Comparison of ENCODE assay signal across 6 cellular contexts in the genomic region with DNA sequence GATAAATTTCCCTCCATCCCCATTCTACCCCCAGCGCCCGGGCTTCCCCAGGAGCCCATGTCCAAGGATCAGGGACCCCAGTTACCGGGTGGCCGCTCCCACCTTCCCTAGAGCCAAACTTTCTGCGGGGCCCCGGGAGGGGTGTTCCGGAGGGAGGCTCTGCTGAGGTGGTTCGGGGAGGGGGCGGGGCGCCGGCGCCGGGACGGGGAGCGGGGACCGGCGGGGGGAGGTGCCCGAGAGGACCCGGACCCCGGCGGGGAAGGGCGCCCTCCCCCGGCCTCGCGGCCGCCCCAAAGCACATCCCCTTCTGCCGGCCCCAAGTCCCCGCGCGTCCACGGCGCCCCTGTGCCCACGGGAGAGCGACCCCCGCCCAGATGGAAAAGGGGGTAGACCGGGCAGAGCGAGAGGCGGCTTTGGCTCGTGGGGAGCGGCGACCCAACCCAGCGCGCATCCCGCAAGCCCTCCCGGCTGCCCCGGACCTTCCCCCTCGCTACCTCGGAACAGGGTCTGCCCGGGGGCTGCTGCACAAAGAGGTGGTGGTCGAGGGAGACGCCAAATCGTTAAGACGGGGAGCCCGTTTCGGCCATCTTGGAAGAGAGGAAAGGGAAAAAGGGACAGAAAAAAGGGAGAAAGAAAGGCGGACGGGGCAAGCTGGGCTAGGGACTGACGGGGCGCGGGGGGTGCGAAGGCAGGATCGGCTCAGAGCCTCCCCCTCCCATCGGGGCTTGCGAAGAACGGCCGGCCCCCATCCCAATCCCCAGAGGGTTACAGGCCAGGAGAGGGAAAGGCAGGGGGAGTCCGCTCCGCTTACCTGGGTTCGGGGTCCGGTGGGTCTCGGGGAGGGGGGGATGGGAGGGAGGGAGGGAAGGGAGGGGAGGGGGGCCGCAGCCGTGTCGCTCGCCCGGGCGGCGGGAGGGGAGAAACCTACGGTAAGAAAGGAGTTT. TPM values are rescaled to one million over a fixed set of nuclear protein-coding genes. Genes with fewer than 3 reads are reported as not detected.
A peak's percentile ranks its signal among the peaks of the same experiment; 100 is the strongest.
DNase-seq lines count a peak whose midpoint lies in the region; ATAC-seq, FAIRE-seq and TF ChIP-seq lines count a peak whose summit lies in the region.

No MANE protein-coding gene starts in this region.

- intact Hi-C loops in naive thymus-derived CD4-positive, alpha-beta T cell (cut with micrococcal nuclease), result no loop called here

- in situ Hi-C loops in astrocyte of the cerebellum (cut with HindIII; ENCODE audit: low sequenced_read_pairs), result no loop called here

- H3K27ac Mint-ChIP-seq in naive thymus-derived CD4-positive, alpha-beta T cell, result no peak overlapping the region

- no peaks in the 10 kb centered on the region for H3K9me3 ChIP-seq in naive thymus-derived CD4-positive, alpha-beta T cell (ENCODE audit: control insufficient read depth in 2 of 3, low read length in 3 of 3)

- DNase-seq in NCI-H524 (lab: John Stamatoyannopoulos, UW) (peak; percentile 28 to 69), NCI-H524 treated with DMSO at 0.1 percent for 48 hours (lab: John Stamatoyannopoulos, UW) (no peak), astrocyte of the cerebellum (ENCODE audit: low read depth) (no peak), DMS114 treated with DMSO at 0.1 percent for 48 hours (lab: John Stamatoyannopoulos, UW; ENCODE audit: unreplicated experiment) (no peak), GM19239 (ENCODE audit: insufficient read length, low spot score) (no peak)
- peak in 1 of 9 donors; percentile 33 for DNase-seq in naive thymus-derived CD4-positive, alpha-beta T cell

- H3K27me3 Mint-ChIP-seq in naive thymus-derived CD4-positive, alpha-beta T cell, result peaks cover 32 to 47% (median 36%) of the 10 kb centered on the region in 5 donors

- peaks cover 0 to 2% (median 0%) of the 10 kb centered on the region in 3 experiments for H3K36me3 ChIP-seq in naive thymus-derived CD4-positive, alpha-beta T cell (ENCODE audit: control insufficient read depth in 2 of 3, insufficient read depth in 3 of 3, low read length in 3 of 3)

- POLR2A ChIA-PET in naive thymus-derived CD4-positive, alpha-beta T cell (lab: Charles Lee), result no interaction called here

- H3K4me3 Mint-ChIP-seq in naive thymus-derived CD4-positive, alpha-beta T cell, result peak overlapping the region; percentile 59 to 98 (median 76)

- ATAC-seq in naive thymus-derived CD4-positive, alpha-beta T cell, result no peak

- peak; percentile 8 for TF ChIP-seq CTCF in astrocyte of the cerebellum (IDR thresholded peaks at IDR 0.05; ENCODE audit: low read depth, low read length, missing control alignments)

- CTCF ChIA-PET in naive thymus-derived CD4-positive, alpha-beta T cell (lab: Charles Lee), result no interaction called here

- H3K4me1 Mint-ChIP-seq in naive thymus-derived CD4-positive, alpha-beta T cell, result peaks cover 22 to 49% (median 36%) of the 10 kb centered on the region in 7 donors

- H3K4me1 ChIP-seq in naive thymus-derived CD4-positive, alpha-beta T cell (ENCODE audit: control insufficient read depth in 2 of 2, insufficient read depth in 2 of 2, low read length in 2 of 2), result peaks cover 31 to 44% of the 10 kb centered on the region in 2 donors

- no peak overlapping the region for H3K27ac ChIP-seq in naive thymus-derived CD4-positive, alpha-beta T cell (ENCODE audit: low read depth, low read length)

- FAIRE-seq in GM19239 (lab: Jason Lieb, UNC), result no peak

- peaks cover 9 to 16% of the 10 kb centered on the region in 2 donors for H3K27me3 ChIP-seq in naive thymus-derived CD4-positive, alpha-beta T cell (ENCODE audit: control insufficient read depth in 2 of 2, insufficient read depth in 2 of 2, low read length in 2 of 2)

- H3K9me3 Mint-ChIP-seq in naive thymus-derived CD4-positive, alpha-beta T cell, result peaks cover 0 to 12% (median 0%) of the 10 kb centered on the region in 11 donors

- peak overlapping the region; percentile 93 for H3K4me3 ChIP-seq in astrocyte of the cerebellum (ENCODE audit: low read depth, low read length)
- H3K4me3 ChIP-seq in naive thymus-derived CD4-positive, alpha-beta T cell (ENCODE audit: low read length), result no peak overlapping the region

- peaks cover 2 to 10% (median 3%) of the 10 kb centered on the region in 5 donors for H3K36me3 Mint-ChIP-seq in naive thymus-derived CD4-positive, alpha-beta T cell

RNA-seq across cellular contexts. Expression of a gene that starts 0.5 kb away (rescaled TPM):
- total RNA-seq in naive thymus-derived CD4-positive, alpha-beta T cell, result 1 to 10 TPM in 1 of 5 experiments, under 1 TPM in 1, not detected in 3; 0.34 to 2.7 TPM
- polyA plus RNA-seq in naive thymus-derived CD4-positive, alpha-beta T cell, result under 1 TPM in 1 of 2 donors, not detected in 1; 0.09 TPM

RNA-seq across cellular contexts. Expression of a gene that starts 4.9 kb away (rescaled TPM):
- 100 to 1,000 TPM in 2 of 5 experiments, 10 to 100 TPM in 3; 60.8 to 287 (median 92.1) TPM for total RNA-seq in naive thymus-derived CD4-positive, alpha-beta T cell
- 100 to 1,000 TPM; 382 to 410 TPM for polyA plus RNA-seq in naive thymus-derived CD4-positive, alpha-beta T cell

RNA-seq across cellular contexts. Expression of a gene that starts 17.5 kb away (rescaled TPM):
- 10 to 100 TPM in 3 of 5 experiments, 1 to 10 TPM in 2; 8.0 to 39.6 (median 12.9) TPM for total RNA-seq in naive thymus-derived CD4-positive, alpha-beta T cell
- polyA plus RNA-seq in naive thymus-derived CD4-positive, alpha-beta T cell, result 10 to 100 TPM; 33.0 to 39.0 TPM

RNA-seq across cellular contexts. Expression of a gene that starts 42.6 kb away (rescaled TPM):
- 100 to 1,000 TPM; 287 to 533 (median 384) TPM for total RNA-seq in naive thymus-derived CD4-positive, alpha-beta T cell
- polyA plus RNA-seq in naive thymus-derived CD4-positive, alpha-beta T cell, result 10 to 100 TPM; 10.2 to 11.7 TPM

RNA-seq across cellular contexts. Expression of a gene that starts 51.7 kb away (rescaled TPM):
- total RNA-seq in naive thymus-derived CD4-positive, alpha-beta T cell, result 10 to 100 TPM; 32.4 to 67.9 (median 49.1) TPM
- polyA plus RNA-seq in naive thymus-derived CD4-positive, alpha-beta T cell, result 10 to 100 TPM; 17.5 to 18.6 TPM

Comparison
In these comparisons a context has a peak if more than half of its experiments do, and no peak if none do; other contexts are left out.
1. DNase-seq: peak in NCI-H524 (2 of 2); none in NCI-H524 treated with DMSO at 0.1 percent for 48 hours (single experiment), astrocyte of the cerebellum (single experiment), DMS114 treated with DMSO at 0.1 percent for 48 hours (single experiment) and GM19239 (single experiment).